In the genomic region with DNA sequence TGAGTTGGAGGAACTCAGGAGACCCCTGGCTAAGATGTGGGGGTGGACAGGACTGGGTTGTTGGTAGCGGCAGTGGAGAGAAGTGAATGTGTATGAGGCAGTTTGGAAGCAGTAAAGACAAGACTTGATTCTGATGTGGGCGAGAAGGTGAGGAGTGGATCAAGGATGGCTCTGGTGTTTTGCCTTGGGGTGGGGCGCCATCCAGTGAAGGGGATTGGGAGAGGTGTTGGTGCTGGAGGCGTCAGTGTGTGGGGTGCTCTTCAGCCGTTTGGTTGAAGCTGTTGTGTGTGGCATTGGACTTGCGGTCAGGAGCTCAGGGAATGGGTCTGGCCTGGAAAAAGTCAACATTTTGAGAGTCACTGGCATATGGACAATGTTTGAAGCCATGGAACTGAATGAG, we compare ENCODE assay signal across 14 cellular contexts.
"Had no signal": no experiment of that assay in that cellular context is flagged by ENCODE, and none has a peak within 500 bp of the region (broad histone marks: within the 10 kb centered on the region; RNA-seq: fewer than 3 reads in every experiment).

No MANE protein-coding gene starts in this region.

- H3K27ac Mint-ChIP-seq: activated CD4-positive, alpha-beta memory T cell treated with anti-CD3 and anti-CD28 coated beads, Interleukin-2, amount 10 ng/mL, durations not matched to agents 7 days and 5 days had no signal

- H3K4me1 ChIP-seq: ascending aorta, colonic mucosa, lower lobe of right lung, pancreas, transverse colon had no signal

- DNase-seq: activated CD4-positive, alpha-beta memory T cell treated with anti-CD3 and anti-CD28 coated beads, Interleukin-2, amount 10 ng/mL, durations not matched to agents 7 days and 5 days; activated gamma-delta T cell treated with Interleukin-2 at 50 U/mL for 16 hours; activated T-cell treated with anti-CD3 and anti-CD28 coated beads, Interleukin-2, amount 50 U/mL, for 4 hours; colonic mucosa; left colon; lower lobe of right lung; midbrain; pancreas; stimulated activated CD4-positive, alpha-beta T cell treated with anti-CD3 and anti-CD28 coated beads, Interleukin-12 subunit alpha, Interleukin-12 subunit beta, amount 100 ng/mL, for 4 hours; stimulated activated CD4-positive, alpha-beta T cell treated with anti-CD3 and anti-CD28 coated beads, Interleukin-2, amount 100 ng/mL, for 24 hours; T-helper 1 cell; transverse colon; WERI-Rb-1 had no signal

- ATAC-seq: activated T-cell treated with anti-CD3 and anti-CD28 coated beads, Interleukin-2, amount 50 U/mL, for 4 hours; left colon; lower lobe of right lung; pancreas had no signal

- H3K4me1 Mint-ChIP-seq: activated CD4-positive, alpha-beta memory T cell treated with anti-CD3 and anti-CD28 coated beads, Interleukin-2, amount 10 ng/mL, durations not matched to agents 7 days and 5 days had no signal

- H3K4me3 ChIP-seq: ascending aorta, colonic mucosa, lower lobe of right lung, pancreas, transverse colon had no signal

- H3K9me3 ChIP-seq: ascending aorta, colonic mucosa, lower lobe of right lung, pancreas, transverse colon had no signal

- H3K4me3 Mint-ChIP-seq: activated CD4-positive, alpha-beta memory T cell treated with anti-CD3 and anti-CD28 coated beads, Interleukin-2, amount 10 ng/mL, durations not matched to agents 7 days and 5 days; activated T-cell treated with anti-CD3 and anti-CD28 coated beads, Interleukin-2, amount 50 U/mL, for 4 hours had no signal

- H3K36me3 ChIP-seq: colonic mucosa had no signal

- H3K27me3 ChIP-seq: ascending aorta, colonic mucosa, pancreas, transverse colon had no signal

- H3K9me3 Mint-ChIP-seq: activated CD4-positive, alpha-beta memory T cell treated with anti-CD3 and anti-CD28 coated beads, Interleukin-2, amount 10 ng/mL, durations not matched to agents 7 days and 5 days; activated T-cell treated with anti-CD3 and anti-CD28 coated beads, Interleukin-2, amount 50 U/mL, for 4 hours had no signal

- H3K27ac ChIP-seq: ascending aorta, colonic mucosa, lower lobe of right lung, pancreas, transverse colon, WERI-Rb-1 had no signal

- H3K27me3 Mint-ChIP-seq: activated CD4-positive, alpha-beta memory T cell treated with anti-CD3 and anti-CD28 coated beads, Interleukin-2, amount 10 ng/mL, durations not matched to agents 7 days and 5 days had no signal
